In the genomic region with DNA sequence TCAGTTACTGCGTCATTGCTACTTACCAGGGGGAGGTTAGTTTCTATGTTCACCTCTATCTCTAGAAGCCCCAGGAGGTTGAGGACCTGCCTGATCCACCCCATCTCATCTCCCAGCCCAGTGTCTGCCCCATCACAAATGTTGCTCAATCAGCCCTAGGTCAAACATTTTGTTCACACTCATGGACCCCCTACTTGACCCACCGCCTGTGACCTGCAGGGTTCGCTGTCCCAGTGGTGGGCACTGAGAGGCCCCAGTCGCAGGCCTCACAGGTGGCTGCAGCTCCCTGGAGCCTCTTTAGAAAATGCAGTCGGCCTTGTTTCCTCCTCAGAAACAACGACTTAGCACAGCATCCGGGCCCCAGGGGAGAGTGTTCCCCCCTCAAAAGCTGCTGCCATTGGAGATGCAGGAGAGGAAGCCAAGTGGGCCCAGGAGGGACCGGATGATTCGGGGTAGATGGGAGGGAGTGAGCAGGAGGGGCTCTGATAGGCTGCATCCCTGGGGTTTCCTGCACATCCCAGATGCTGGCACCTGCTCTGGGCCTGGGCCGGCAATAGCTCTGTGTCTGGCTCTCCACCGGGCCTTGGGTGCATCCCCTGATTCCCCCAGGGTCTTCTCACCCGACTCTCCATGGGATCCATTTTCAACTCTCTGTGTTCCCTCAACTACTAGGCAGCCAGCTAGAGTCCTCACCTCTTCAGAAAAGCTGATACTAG, we compare ENCODE assay signal across 27 cellular contexts. TPM values are rescaled to one million over a fixed set of nuclear protein-coding genes. Genes with fewer than 3 reads are reported as not detected.
DNase-seq lines count a peak whose midpoint lies in the region; ATAC-seq and TF ChIP-seq lines count a peak whose summit lies in the region.
"Had no signal": no experiment of that assay in that cellular context is flagged by ENCODE, and none has a peak within 500 bp of the region (broad histone marks: within the 10 kb centered on the region; RNA-seq: fewer than 3 reads in every experiment).

No MANE protein-coding gene starts in this region.

- H3K4me1 Mint-ChIP-seq in H9 (peaks cover 20 to 48% of the 10 kb centered on the region in 2 experiments), glutamatergic neuron (ENCODE audit: low read depth, unreplicated experiment) (peaks cover 16% of the 10 kb centered on the region), neural crest cell (peaks cover 21% of the 10 kb centered on the region)

- no peak overlapping the region for H2AFZ ChIP-seq in H9 (ENCODE audit: low read length)

- no peak overlapping the region for H4K91ac ChIP-seq in H9 (ENCODE audit: insufficient read length, low read depth, low read length)

- H4K5ac ChIP-seq in H9 (ENCODE audit: insufficient read length, low read depth, low read length): no peak overlapping the region

- no peak overlapping the region for H2BK5ac ChIP-seq in H9 (ENCODE audit: insufficient read length, low read length)

- ATAC-seq in HG02763 (IDR thresholded peaks at IDR 0.05; ENCODE audit: unreplicated experiment): no peak
- ATAC-seq: A549, GM12878, HCT116, SK-N-SH treated with all-trans-retinoic acid at 6 μM for 48 hours had no signal

- no peak overlapping the region for H2BK12ac ChIP-seq in H9 (ENCODE audit: insufficient read length, low read depth, low read length)

- no peaks in the 10 kb centered on the region for H3K36me3 ChIP-seq in BLaER1 treated with 17β-estradiol and CSF1 and Interleukin-3, amounts not matched to agents 10 nM and 100 nM
- H3K36me3 ChIP-seq: BE2C, Peyer's patch had no signal

- H3K23ac ChIP-seq in H9 (ENCODE audit: insufficient read length, low read depth, low read length): no peak overlapping the region

- H2AK5ac ChIP-seq in H9 (ENCODE audit: insufficient read length, low read length): no peak overlapping the region

- H3K18ac ChIP-seq in H9 (ENCODE audit: insufficient read length, low read depth, low read length): no peak overlapping the region

- H3K4me3 Mint-ChIP-seq in H9: no peak overlapping the region
- H3K4me3 Mint-ChIP-seq in glutamatergic neuron (ENCODE audit: unreplicated experiment): peak overlapping the region; percentile 52
- H3K4me3 Mint-ChIP-seq in neural crest cell: no peak overlapping the region
- H3K4me3 Mint-ChIP-seq: CD4-positive, alpha-beta T cell had no signal

- no peaks in the 10 kb centered on the region; a peak in 3 of 22 replicates for H4K20me1 ChIP-seq in BLaER1 treated with 17β-estradiol and CSF1 and Interleukin-3, amounts not matched to agents 10 nM and 100 nM
- no peaks in the 10 kb centered on the region for H4K20me1 ChIP-seq in H9 (ENCODE audit: control insufficient read depth, insufficient read depth, insufficient read length)

- no peak overlapping the region for H4K8ac ChIP-seq in H9 (replicated peaks; ENCODE audit: insufficient read length, low read depth, low read length)

- H3K14ac ChIP-seq in H9 (ENCODE audit: insufficient read depth, low read length): no peak overlapping the region; the same call in 1 of the 2 replicates

- no peak overlapping the region for H3K4me3 ChIP-seq in BLaER1 treated with 17β-estradiol and CSF1 and Interleukin-3, amounts not matched to agents 10 nM and 100 nM
- H3K4me3 ChIP-seq: A549, GM12878, Peyer's patch had no signal

- H3K9ac ChIP-seq in BLaER1 treated with 17β-estradiol and CSF1 and Interleukin-3, amounts not matched to agents 10 nM and 100 nM: 0 out of 22 replicates have a peak overlapping the region, but pooled peaks of 1 of the 11 experiments have one; percentile 14
- H3K9ac ChIP-seq in H9 (ENCODE audit: extremely low read depth, insufficient read length, low read length): no peak overlapping the region

- no peaks in the 10 kb centered on the region for H3K23me2 ChIP-seq in H9 (ENCODE audit: insufficient read length, low read depth, low read length, poor library complexity, severe bottlenecking)

- H3K27me3 ChIP-seq in BLaER1 treated with 17β-estradiol and CSF1 and Interleukin-3, amounts not matched to agents 10 nM and 100 nM: no peaks in the 10 kb centered on the region; a peak in 1 of 22 replicates
- H3K27me3 ChIP-seq in H9 (ENCODE audit: insufficient read depth, low read length): no peaks in the 10 kb centered on the region
- H3K27me3 ChIP-seq: BE2C, Peyer's patch had no signal

- H2BK15ac ChIP-seq in H9 (ENCODE audit: low read depth, low read length): no peak overlapping the region

- no peak overlapping the region for H2BK120ac ChIP-seq in H9 (ENCODE audit: low read depth, low read length, poor library complexity, severe bottlenecking)

- H3K56ac ChIP-seq in H9 (ENCODE audit: insufficient read length, low read depth, low read length): no peak overlapping the region

- DNase-seq in H9 (peak; percentile 68), glutamatergic neuron (peak; percentile 55), neural crest cell (ENCODE audit: low read depth, low spot score) (no peak), cerebellar cortex (ENCODE audit: low spot score) (no peak)
- DNase-seq in activated CD4-positive, alpha-beta T cell treated with anti-CD3 and anti-CD28 coated beads for 1 hour: no peak
- no peak for DNase-seq in NK-92 treated with Interleukin-12 subunit alpha and Interleukin-12 subunit beta, amount 100 ng/mL, for 24 hours (lab: John Stamatoyannopoulos, UW)
- DNase-seq: BE2C; CD4-positive, alpha-beta T cell; COR-L47; DMS 273 treated with DMSO at 0.1 percent for 48 hours; DMS79 treated with DMSO at 0.1 percent for 48 hours; KBM-7; MM.1S; NCI-H1048; NCI-H1417 treated with DMSO at 0.1 percent for 48 hours; NCI-H1930; NCI-H226; NCI-H524; NCI-H82; Peyer's patch had no signal

- no CpG with 5 or more reads among the region's 12 CpGs for WGBS in H9 (ENCODE audit: extremely low coverage, insufficient read length, low lambda C conversion rate)

- no peak overlapping the region for H3K4ac ChIP-seq in H9 (ENCODE audit: low read depth, low read length)

- H3K9me3 Mint-ChIP-seq in H9 (peaks cover 0 to under 1% of the 10 kb centered on the region in 2 experiments; a peak in 1 of 5 replicates), glutamatergic neuron (ENCODE audit: unreplicated experiment) (peaks cover 5% of the 10 kb centered on the region), neural crest cell (peaks cover 5% of the 10 kb centered on the region)
- H3K9me3 Mint-ChIP-seq: CD4-positive, alpha-beta T cell had no signal

- H3K79me1 ChIP-seq in H9 (ENCODE audit: insufficient read depth, low read depth, low read length, poor library complexity, severe bottlenecking): no peaks in the 10 kb centered on the region

- no peak overlapping the region for H3T11ph ChIP-seq in H9 (ENCODE audit: low read length)

- H3K4me2 ChIP-seq in BLaER1 treated with 17β-estradiol and CSF1 and Interleukin-3, amounts not matched to agents 10 nM and 100 nM: peak overlapping the region in 10 of 11 experiments; percentile 2 to 91 (median 69); a peak in 17 of 22 replicates
- no peak overlapping the region for H3K4me2 ChIP-seq in H9 (ENCODE audit: insufficient read depth, insufficient read length, low read length)
- H3K4me2 ChIP-seq: A549 had no signal

- peaks cover 4 to 79% (median 59%) of the 10 kb centered on the region in 10 experiments; a peak in 18 of 20 replicates for H3K4me1 ChIP-seq in BLaER1 treated with 17β-estradiol and CSF1 and Interleukin-3, amounts not matched to agents 10 nM and 100 nM
- H3K4me1 ChIP-seq in H9 (ENCODE audit: insufficient read depth, low read length): no peaks in the 10 kb centered on the region; the same call in 1 of the 2 replicates
- H3K4me1 ChIP-seq: Peyer's patch had no signal

- TF ChIP-seq CTCF in H9 (conservative IDR thresholded peaks at IDR 0.05) (peak; percentile 58; the same call in 2 of the 3 replicates), glutamatergic neuron (IDR thresholded peaks at IDR 0.05; ENCODE audit: partially characterized antibody, unreplicated experiment) (no peak), neural crest cell (conservative IDR thresholded peaks at IDR 0.05) (no peak)

- H3K27ac Mint-ChIP-seq in H9: peak overlapping the region in 2 of 3 experiments; percentile 65 to 74; a peak in 3 of 7 replicates
- no peak overlapping the region for H3K27ac Mint-ChIP-seq in glutamatergic neuron (ENCODE audit: unreplicated experiment)
- peak overlapping the region; percentile 40 for H3K27ac Mint-ChIP-seq in neural crest cell (ENCODE audit: unreplicated experiment)
- H3K27ac Mint-ChIP-seq: CD4-positive, alpha-beta T cell had no signal

- no peaks in the 10 kb centered on the region for H3K9me3 ChIP-seq in BLaER1 treated with 17β-estradiol and CSF1 and Interleukin-3, amounts not matched to agents 10 nM and 100 nM (replicated peaks in 1 of 11)
- H3K9me3 ChIP-seq in H9 (ENCODE audit: control insufficient read depth, low read depth, low read length): no peaks in the 10 kb centered on the region
- H3K9me3 ChIP-seq: A549, BE2C, Peyer's patch had no signal

- peak overlapping the region in 4 of 11 experiments; percentile 23 to 47 (median 40); a peak in 5 of 22 replicates for H3K27ac ChIP-seq in BLaER1 treated with 17β-estradiol and CSF1 and Interleukin-3, amounts not matched to agents 10 nM and 100 nM
- no peak overlapping the region for H3K27ac ChIP-seq in H9 (ENCODE audit: insufficient read length, low read depth, low read length)
- H3K27ac ChIP-seq: A549, Peyer's patch had no signal

- no peak overlapping the region for H2BK20ac ChIP-seq in H9 (ENCODE audit: low read depth, low read length, poor library complexity, severe bottlenecking)

- peaks cover 2% of the 10 kb centered on the region; the same call in 1 of the 2 replicates for H3K27me3 Mint-ChIP-seq in H9 (ENCODE audit: low read depth)
- peaks cover 5% of the 10 kb centered on the region for H3K27me3 Mint-ChIP-seq in glutamatergic neuron (ENCODE audit: unreplicated experiment)
- peaks cover 8% of the 10 kb centered on the region for H3K27me3 Mint-ChIP-seq in neural crest cell (ENCODE audit: low read depth)

- no peaks in the 10 kb centered on the region; a peak in 1 of 7 replicates for H3K36me3 Mint-ChIP-seq in H9 (ENCODE audit: insufficient read depth in 1 of 3, low read depth in 3 of 3)
- no peaks in the 10 kb centered on the region for H3K36me3 Mint-ChIP-seq in glutamatergic neuron (ENCODE audit: unreplicated experiment)
- H3K36me3 Mint-ChIP-seq in neural crest cell (ENCODE audit: low read depth): peaks cover 3% of the 10 kb centered on the region

- H3K79me2 ChIP-seq in H9 (ENCODE audit: insufficient read depth, low read length): no peaks in the 10 kb centered on the region

RNA-seq across cellular contexts. Expression of a gene that starts 18.4 kb away (rescaled TPM):
- 1.9 and 2.5 TPM in 2 replicates for total RNA-seq in H9 (2021)
- total RNA-seq in glutamatergic neuron (ENCODE audit: unreplicated experiment): 86.6 TPM
- total RNA-seq in neural crest cell: 9.5 and 9.6 TPM in 2 replicates
- total RNA-seq: CD4-positive, alpha-beta T cell; GM12878; OCI-LY7 had no signal

Comparison
In these comparisons a context has a peak if more than half of its experiments do, and no peak if none do; other contexts are left out.
1. DNase-seq: peak in H9 (single experiment) and glutamatergic neuron (single experiment); none in neural crest cell (single experiment), cerebellar cortex (single experiment), activated CD4-positive, alpha-beta T cell treated with anti-CD3 and anti-CD28 coated beads for 1 hour (single experiment) and NK-92 treated with Interleukin-12 subunit alpha and Interleukin-12 subunit beta, amount 100 ng/mL, for 24 hours (single experiment).